1 cellular context compared by ENCODE assay signal in genomic region chr4:82284858-82285805, GRCh38.
TF ChIP-seq lines count a peak whose summit lies in the region.

No MANE protein-coding gene starts in this region.

TF ChIP-seq in K562, 482 proteins besides CTCF, POLR2A, EP300 and RAD21 (continued from another document):
- TF ChIP-seq USF2 (CRISPR knock-in tag; IDR thresholded peaks at IDR 0.05) (peak; percentile 58; the same call in 1 of the 2 replicates), TAL1 (IDR thresholded peaks at IDR 0.05) (no peak), EGR1 (conservative IDR thresholded peaks at IDR 0.05) (peak; percentile 73), MAZ (CRISPR knock-in tag; conservative IDR thresholded peaks at IDR 0.05 in 1 of 2, IDR thresholded peaks at IDR 0.05 in 1 of 2) (peak in 1 of 2 experiments; percentile 74; a peak in 1 of 4 replicates), TFAP4 (CRISPR knock-in tag; IDR thresholded peaks at IDR 0.05; ENCODE audit: borderline replicate concordance) (peak; percentile 79; the same call in 1 of the 2 replicates), NR2C1 (IDR thresholded peaks at IDR 0.05) (no peak), NR2C1 (tag; IDR thresholded peaks at IDR 0.05) (no peak), MNT (conservative IDR thresholded peaks at IDR 0.05) (peak; percentile 66), ATF1 (CRISPR knock-in tag; IDR thresholded peaks at IDR 0.05) (no peak), ATF1 (tag; IDR thresholded peaks at IDR 0.05) (peak; percentile 81), USF1 (CRISPR knock-in tag; IDR thresholded peaks at IDR 0.05) (peak; percentile 64), BHLHE40 (IDR thresholded peaks at IDR 0.05; ENCODE audit: low read length) (peak; percentile 81), NRF1 (conservative IDR thresholded peaks at IDR 0.05 in 1 of 2, IDR thresholded peaks at IDR 0.05 in 1 of 2) (peak; percentile 97 to 98), GABPB1 (CRISPR knock-in tag; IDR thresholded peaks at IDR 0.05) (peak; percentile 52; the same call in 1 of the 2 replicates), MEIS2 (IDR thresholded peaks at IDR 0.05; ENCODE audit: partially characterized antibody) (peak; percentile 88), TOE1 (IDR thresholded peaks at IDR 0.05; ENCODE audit: borderline replicate concordance) (0 out of 2 replicates have a peak, but pooled peaks have one; percentile 29), TOE1 (CRISPR knock-in tag; IDR thresholded peaks at IDR 0.05; ENCODE audit: borderline replicate concordance, low read depth) (no peak), EWSR1 (IDR thresholded peaks at IDR 0.05; ENCODE audit: borderline replicate concordance, low read depth, partially characterized antibody) (no peak), PURB (CRISPR knock-in tag; IDR thresholded peaks at IDR 0.05; ENCODE audit: low read depth) (no peak), MBD1 (CRISPR knock-in tag; IDR thresholded peaks at IDR 0.05) (no peak), MYC (IDR thresholded peaks at IDR 0.05; ENCODE audit: low read depth, low read length) (peak; percentile 56; the same call in 1 of the 2 replicates), MYC (CRISPR knock-in tag; IDR thresholded peaks at IDR 0.05; ENCODE audit: borderline replicate concordance, low read depth) (no peak), CBX3 (IDR thresholded peaks at IDR 0.05; ENCODE audit: borderline replicate concordance in 1 of 2, low read length in 2 of 2) (no peak), PHF8 (IDR thresholded peaks at IDR 0.05; ENCODE audit: borderline replicate concordance, low read length) (peak; percentile 24; the same call in 1 of the 2 replicates), ZBTB2 (IDR thresholded peaks at IDR 0.05) (peak; percentile 92), POLR2G (IDR thresholded peaks at IDR 0.05; ENCODE audit: low read depth, low read length) (0 out of 2 replicates have a peak, but pooled peaks have one; percentile 36), CREM (IDR thresholded peaks at IDR 0.05; ENCODE audit: low read depth) (peak; percentile 77), CHD2 (IDR thresholded peaks at IDR 0.05; ENCODE audit: low read depth, low read length) (peak; percentile 9; the same call in 1 of the 2 replicates), CTCFL (IDR thresholded peaks at IDR 0.05; ENCODE audit: borderline replicate concordance, insufficient read depth, low read depth, low read length, poor library complexity, severe bottlenecking) (peak; percentile 82), FOXK2 (conservative IDR thresholded peaks at IDR 0.05 in 1 of 2, IDR thresholded peaks at IDR 0.05 in 1 of 2; ENCODE audit: low read depth in 2 of 2) (no peak), ATF7 (IDR thresholded peaks at IDR 0.05) (peak; percentile 76; the same call in 1 of the 2 replicates), RBFOX2 (IDR thresholded peaks at IDR 0.05; ENCODE audit: low read depth, low read length) (peak; percentile 48), HMGN3 (IDR thresholded peaks at IDR 0.05; ENCODE audit: borderline replicate concordance, extremely low read depth, insufficient read length, low read depth, low read length) (peak; percentile 55), ZNF395 (CRISPR knock-in tag; IDR thresholded peaks at IDR 0.05) (no peak), CXXC5 (CRISPR knock-in tag; IDR thresholded peaks at IDR 0.05) (peak; percentile 40; the same call in 1 of the 2 replicates), TEAD4 (IDR thresholded peaks at IDR 0.05; ENCODE audit: low read length) (0 out of 2 replicates have a peak, but pooled peaks have one; percentile 6), TEAD4 (CRISPR knock-in tag; IDR thresholded peaks at IDR 0.05; ENCODE audit: borderline replicate concordance) (no peak), ATF6 (CRISPR knock-in tag; IDR thresholded peaks at IDR 0.05) (no peak), RCOR1 (IDR thresholded peaks at IDR 0.05; ENCODE audit: borderline replicate concordance in 1 of 2, low read depth in 2 of 2, low read length in 2 of 2) (0 out of 4 replicates have a peak, but pooled peaks of 1 of the 2 experiments have one; percentile 6), CREB1 (IDR thresholded peaks at IDR 0.05) (peak; percentile 65), CREB1 (CRISPR knock-in tag; IDR thresholded peaks at IDR 0.05) (peak; percentile 73; the same call in 1 of the 2 replicates), GATAD2B (IDR thresholded peaks at IDR 0.05; ENCODE audit: borderline replicate concordance) (no peak), TBP (optimal IDR thresholded peaks at IDR 0.05; ENCODE audit: low read depth, low read length) (peak; percentile 25), VEZF1 (CRISPR knock-in tag; IDR thresholded peaks at IDR 0.05) (peak; percentile 84)
TF ChIP-seq in K562: peak in this region for 35.
